In genomic region chr11:35348898-35349687, GRCh38 we compare ENCODE assay signal across 22 cellular contexts.
A peak's percentile ranks its signal among the peaks of the same experiment; 100 is the strongest.
DNase-seq lines count a peak whose midpoint lies in the region; ATAC-seq and TF ChIP-seq lines count a peak whose summit lies in the region.
"Had no signal": no experiment of that assay in that cellular context is flagged by ENCODE, and none has a peak within 500 bp of the region (broad histone marks: within the 10 kb centered on the region; RNA-seq: fewer than 3 reads in every experiment).

No MANE protein-coding gene starts in this region.

- no peak for DNase-seq in activated CD4-positive, alpha-beta memory T cell treated with anti-CD3 and anti-CD28 coated beads for 36 hours
- DNase-seq in activated CD4-positive, alpha-beta memory T cell treated with anti-CD3 and anti-CD28 coated beads, Interleukin-2, amount 10 ng/mL, durations not matched to agents 7 days and 5 days: no peak
- DNase-seq in CD8-positive, alpha-beta T cell: no peak
- DNase-seq in T-cell (no peak), GM19240 (ENCODE audit: insufficient read length, low spot score) (no peak), epidermal melanocyte (ENCODE audit: insufficient read length, low spot score) (no peak)
- DNase-seq in naive thymus-derived CD4-positive, alpha-beta T cell: peak in 3 of 9 donors; percentile 13 to 27 (median 18)
- DNase-seq: aorta; central memory CD4-positive, alpha-beta T cell; DMS79; effector CD8-positive, alpha-beta T cell; esophagus squamous epithelium; GOT3; MG63; NCI-H1436 treated with DMSO at 0.1 percent for 48 hours; NCI-H524; Right ventricle myocardium superior had no signal

- H3K9me3 ChIP-seq in CD8-positive, alpha-beta T cell (ENCODE audit: low read length): no peaks in the 10 kb centered on the region
- H3K9me3 ChIP-seq in naive thymus-derived CD4-positive, alpha-beta T cell (ENCODE audit: control insufficient read depth in 2 of 3, low read length in 3 of 3): no peaks in the 10 kb centered on the region
- H3K9me3 ChIP-seq: esophagus squamous epithelium, MG63, right atrium auricular region, thoracic aorta had no signal

- TF ChIP-seq CTCF in CD8-positive, alpha-beta T cell (IDR thresholded peaks at IDR 0.05): no peak

- H3K4me3 Mint-ChIP-seq in activated CD4-positive, alpha-beta memory T cell treated with anti-CD3 and anti-CD28 coated beads for 36 hours: no peak overlapping the region
- H3K4me3 Mint-ChIP-seq in activated CD4-positive, alpha-beta memory T cell treated with anti-CD3 and anti-CD28 coated beads, Interleukin-2, amount 10 ng/mL, durations not matched to agents 7 days and 5 days: no peak overlapping the region
- peak overlapping the region; percentile 56 for H3K4me3 Mint-ChIP-seq in CD8-positive, alpha-beta T cell
- peak overlapping the region; percentile 46 to 66 (median 56) for H3K4me3 Mint-ChIP-seq in T-cell
- peak overlapping the region; percentile 37 to 86 (median 76) for H3K4me3 Mint-ChIP-seq in naive thymus-derived CD4-positive, alpha-beta T cell

- POLR2A ChIA-PET in activated CD4-positive, alpha-beta memory T cell treated with anti-CD3 and anti-CD28 coated beads for 36 hours (lab: Charles Lee): no interaction called here
- POLR2A ChIA-PET in activated CD4-positive, alpha-beta memory T cell treated with anti-CD3 and anti-CD28 coated beads, Interleukin-2, amount 10 ng/mL, durations not matched to agents 7 days and 5 days (lab: Charles Lee): no interaction called here
- POLR2A ChIA-PET in CD8-positive, alpha-beta T cell (lab: Charles Lee): interaction anchor here (0.6 to 1.1 kb wide), 4 partner anchors 13 to 304 kb away, joined by 3 read pairs; no protein-coding TSS in a partner anchor
- POLR2A ChIA-PET in T-cell (lab: Charles Lee): interaction anchor here (0.6 to 0.9 kb wide), 3 partner anchors 16 to 133 kb away, joined by 3 to 24 read pairs (median 6); no protein-coding TSS in a partner anchor
- POLR2A ChIA-PET in naive thymus-derived CD4-positive, alpha-beta T cell (lab: Charles Lee): interaction anchor here (0.6 to 2.6 kb wide), 9 partner anchors 9 to 1291 kb away, joined by 3 to 11 read pairs (median 6); no protein-coding TSS in a partner anchor

- H3K27me3 ChIP-seq in CD8-positive, alpha-beta T cell (ENCODE audit: insufficient read depth, low read length): no peaks in the 10 kb centered on the region
- H3K27me3 ChIP-seq in naive thymus-derived CD4-positive, alpha-beta T cell (ENCODE audit: control insufficient read depth in 2 of 2, insufficient read depth in 2 of 2, low read length in 2 of 2): no peaks in the 10 kb centered on the region
- H3K27me3 ChIP-seq: BLaER1 treated with 17β-estradiol and CSF1 and Interleukin-3, amounts not matched to agents 10 nM and 100 nM; esophagus squamous epithelium; MG63; right atrium auricular region had no signal

- no peak overlapping the region for H3K27ac ChIP-seq in CD8-positive, alpha-beta T cell (ENCODE audit: low read depth, low read length)
- H3K27ac ChIP-seq in naive thymus-derived CD4-positive, alpha-beta T cell (ENCODE audit: low read depth, low read length): peak overlapping the region; percentile 23
- H3K27ac ChIP-seq: BLaER1 treated with 17β-estradiol and CSF1 and Interleukin-3, amounts not matched to agents 10 nM and 100 nM; esophagus squamous epithelium; right atrium auricular region; thoracic aorta had no signal

- peak overlapping the region; percentile 26 for H3K27ac Mint-ChIP-seq in activated CD4-positive, alpha-beta memory T cell treated with anti-CD3 and anti-CD28 coated beads for 36 hours
- H3K27ac Mint-ChIP-seq in activated CD4-positive, alpha-beta memory T cell treated with anti-CD3 and anti-CD28 coated beads, Interleukin-2, amount 10 ng/mL, durations not matched to agents 7 days and 5 days: no peak overlapping the region
- peak overlapping the region; percentile 90 for H3K27ac Mint-ChIP-seq in CD8-positive, alpha-beta T cell
- peak overlapping the region; percentile 96 for H3K27ac Mint-ChIP-seq in T-cell
- H3K27ac Mint-ChIP-seq in naive thymus-derived CD4-positive, alpha-beta T cell: peak overlapping the region; percentile 44 to 97 (median 92)
- H3K27ac Mint-ChIP-seq: activated T-helper 2 cell treated with anti-CD3 and anti-CD28 coated beads, Interferon-gamma antibody, Interleukin-2, Interleukin-4, amounts not matched to agents 10 μg/mL and 5 μg/mL and 100 μg/mL, durations not matched to agents 14 hours and 24 hours and 36 hours had no signal

- H3K27me3 Mint-ChIP-seq in activated CD4-positive, alpha-beta memory T cell treated with anti-CD3 and anti-CD28 coated beads for 36 hours: no peaks in the 10 kb centered on the region
- peaks cover 5% of the 10 kb centered on the region for H3K27me3 Mint-ChIP-seq in activated CD4-positive, alpha-beta memory T cell treated with anti-CD3 and anti-CD28 coated beads, Interleukin-2, amount 10 ng/mL, durations not matched to agents 7 days and 5 days
- H3K27me3 Mint-ChIP-seq in CD8-positive, alpha-beta T cell (ENCODE audit: low read depth): no peaks in the 10 kb centered on the region
- no peaks in the 10 kb centered on the region for H3K27me3 Mint-ChIP-seq in T-cell
- no peaks in the 10 kb centered on the region for H3K27me3 Mint-ChIP-seq in naive thymus-derived CD4-positive, alpha-beta T cell

- no peak for ATAC-seq in CD8-positive, alpha-beta T cell
- peak; percentile 62 to 77 (median 68) for ATAC-seq in T-cell (replicated peaks in 1 of 4)
- peak; percentile 50 for ATAC-seq in naive thymus-derived CD4-positive, alpha-beta T cell
- no peak for ATAC-seq in GM21786 (IDR thresholded peaks at IDR 0.05; ENCODE audit: unreplicated experiment)

- no peaks in the 10 kb centered on the region for H3K9me3 Mint-ChIP-seq in activated CD4-positive, alpha-beta memory T cell treated with anti-CD3 and anti-CD28 coated beads for 36 hours
- H3K9me3 Mint-ChIP-seq in activated CD4-positive, alpha-beta memory T cell treated with anti-CD3 and anti-CD28 coated beads, Interleukin-2, amount 10 ng/mL, durations not matched to agents 7 days and 5 days: peaks cover 3% of the 10 kb centered on the region
- no peaks in the 10 kb centered on the region for H3K9me3 Mint-ChIP-seq in CD8-positive, alpha-beta T cell
- no peaks in the 10 kb centered on the region for H3K9me3 Mint-ChIP-seq in T-cell
- H3K9me3 Mint-ChIP-seq in naive thymus-derived CD4-positive, alpha-beta T cell: peaks cover 0 to 3% (median 0%) of the 10 kb centered on the region in 11 donors
- H3K9me3 Mint-ChIP-seq: activated T-helper 2 cell treated with anti-CD3 and anti-CD28 coated beads, Interferon-gamma antibody, Interleukin-2, Interleukin-4, amounts not matched to agents 10 μg/mL and 5 μg/mL and 100 μg/mL, durations not matched to agents 14 hours and 24 hours and 36 hours had no signal

- H3K4me1 ChIP-seq in CD8-positive, alpha-beta T cell (ENCODE audit: insufficient read depth, low read length): peaks cover 35% of the 10 kb centered on the region
- peaks cover 0 to 37% of the 10 kb centered on the region in 2 donors for H3K4me1 ChIP-seq in naive thymus-derived CD4-positive, alpha-beta T cell (ENCODE audit: control insufficient read depth in 2 of 2, insufficient read depth in 2 of 2, low read length in 2 of 2)

- CTCF ChIA-PET in activated CD4-positive, alpha-beta memory T cell treated with anti-CD3 and anti-CD28 coated beads for 36 hours (lab: Charles Lee): interaction anchor here (3.0 kb wide), 1 partner anchor 42 kb away, joined by 12 read pairs; no protein-coding TSS in a partner anchor
- CTCF ChIA-PET in activated CD4-positive, alpha-beta memory T cell treated with anti-CD3 and anti-CD28 coated beads, Interleukin-2, amount 10 ng/mL, durations not matched to agents 7 days and 5 days (lab: Charles Lee): no interaction called here
- CTCF ChIA-PET in CD8-positive, alpha-beta T cell (lab: Charles Lee): interaction anchor here (1.0 to 1.5 kb wide), 3 partner anchors 10 to 43 kb away, joined by 3 to 5 read pairs (median 3); no protein-coding TSS in a partner anchor
- CTCF ChIA-PET in T-cell (lab: Charles Lee): interaction anchor here in 1 of 2 donors (1.0 kb wide), 1 partner anchor 43 kb away, joined by 3 read pairs; no protein-coding TSS in a partner anchor
- CTCF ChIA-PET in naive thymus-derived CD4-positive, alpha-beta T cell (lab: Charles Lee): interaction anchor here (0.6 to 1.2 kb wide), 2 partner anchors 42 to 341 kb away, joined by 4 to 5 read pairs; no protein-coding TSS in a partner anchor

- no peak overlapping the region for H3K4me3 ChIP-seq in CD8-positive, alpha-beta T cell (ENCODE audit: low read depth, low read length)
- H3K4me3 ChIP-seq in naive thymus-derived CD4-positive, alpha-beta T cell (ENCODE audit: low read length): no peak overlapping the region
- H3K4me3 ChIP-seq: BLaER1 treated with 17β-estradiol and CSF1 and Interleukin-3, amounts not matched to agents 10 nM and 100 nM; esophagus squamous epithelium; MG63; right atrium auricular region; thoracic aorta had no signal

- no peaks in the 10 kb centered on the region for H3K36me3 Mint-ChIP-seq in activated CD4-positive, alpha-beta memory T cell treated with anti-CD3 and anti-CD28 coated beads for 36 hours
- H3K36me3 Mint-ChIP-seq in activated CD4-positive, alpha-beta memory T cell treated with anti-CD3 and anti-CD28 coated beads, Interleukin-2, amount 10 ng/mL, durations not matched to agents 7 days and 5 days (ENCODE audit: low read depth): peaks cover 3% of the 10 kb centered on the region
- no peaks in the 10 kb centered on the region for H3K36me3 Mint-ChIP-seq in CD8-positive, alpha-beta T cell
- no peaks in the 10 kb centered on the region for H3K36me3 Mint-ChIP-seq in T-cell
- peaks cover 0 to 20% (median 0%) of the 10 kb centered on the region in 5 donors for H3K36me3 Mint-ChIP-seq in naive thymus-derived CD4-positive, alpha-beta T cell

- no peaks in the 10 kb centered on the region for H3K36me3 ChIP-seq in CD8-positive, alpha-beta T cell (ENCODE audit: insufficient read depth, low read length)
- H3K36me3 ChIP-seq in naive thymus-derived CD4-positive, alpha-beta T cell (ENCODE audit: control insufficient read depth in 2 of 3, insufficient read depth in 3 of 3, low read length in 3 of 3): no peaks in the 10 kb centered on the region
- H3K36me3 ChIP-seq: BLaER1 treated with 17β-estradiol and CSF1 and Interleukin-3, amounts not matched to agents 10 nM and 100 nM; esophagus squamous epithelium; MG63; right atrium auricular region; thoracic aorta had no signal

- intact Hi-C loops in activated CD4-positive, alpha-beta memory T cell treated with anti-CD3 and anti-CD28 coated beads for 36 hours (cut with micrococcal nuclease): no loop called here
- intact Hi-C loops in CD8-positive, alpha-beta T cell (cut with DNase I, micrococcal nuclease): no loop called here
- intact Hi-C loops in naive thymus-derived CD4-positive, alpha-beta T cell (cut with micrococcal nuclease): loop anchor here in 1 of 2 donors (1.0 to 5.0 kb wide), 3 partner anchors 8 to 42 kb away; no protein-coding TSS in a partner anchor

- peaks cover 31% of the 10 kb centered on the region for H3K4me1 Mint-ChIP-seq in activated CD4-positive, alpha-beta memory T cell treated with anti-CD3 and anti-CD28 coated beads for 36 hours (ENCODE audit: low read depth)
- H3K4me1 Mint-ChIP-seq in activated CD4-positive, alpha-beta memory T cell treated with anti-CD3 and anti-CD28 coated beads, Interleukin-2, amount 10 ng/mL, durations not matched to agents 7 days and 5 days: peaks cover 24% of the 10 kb centered on the region
- H3K4me1 Mint-ChIP-seq in CD8-positive, alpha-beta T cell (ENCODE audit: low read depth): peaks cover 41% of the 10 kb centered on the region
- H3K4me1 Mint-ChIP-seq in T-cell: peaks cover 30 to 57% (median 54%) of the 10 kb centered on the region in 3 donors
- peaks cover 34 to 69% (median 62%) of the 10 kb centered on the region in 7 donors for H3K4me1 Mint-ChIP-seq in naive thymus-derived CD4-positive, alpha-beta T cell

Comparison
In these comparisons a context has a peak if more than half of its experiments do, and no peak if none do; other contexts are left out.
1. H3K4me3 Mint-ChIP-seq: peak in CD8-positive, alpha-beta T cell (single experiment), T-cell (3 of 3) and naive thymus-derived CD4-positive, alpha-beta T cell (10 of 10); none in activated CD4-positive, alpha-beta memory T cell treated with anti-CD3 and anti-CD28 coated beads for 36 hours (single experiment) and activated CD4-positive, alpha-beta memory T cell treated with anti-CD3 and anti-CD28 coated beads, Interleukin-2, amount 10 ng/mL, durations not matched to agents 7 days and 5 days (single experiment).
2. ATAC-seq: peak in T-cell (4 of 4) and naive thymus-derived CD4-positive, alpha-beta T cell (single experiment); none in CD8-positive, alpha-beta T cell (single experiment) and GM21786 (single experiment).
3. POLR2A ChIA-PET loops: an anchor here in CD8-positive, alpha-beta T cell (0.6 to 1.1 kb wide), T-cell (0.6 to 0.9 kb wide) and naive thymus-derived CD4-positive, alpha-beta T cell (0.6 to 2.6 kb wide); none called in activated CD4-positive, alpha-beta memory T cell treated with anti-CD3 and anti-CD28 coated beads for 36 hours and activated CD4-positive, alpha-beta memory T cell treated with anti-CD3 and anti-CD28 coated beads, Interleukin-2, amount 10 ng/mL, durations not matched to agents 7 days and 5 days.